Comparison of ENCODE assay signal across 15 cellular contexts in the genomic region with DNA sequence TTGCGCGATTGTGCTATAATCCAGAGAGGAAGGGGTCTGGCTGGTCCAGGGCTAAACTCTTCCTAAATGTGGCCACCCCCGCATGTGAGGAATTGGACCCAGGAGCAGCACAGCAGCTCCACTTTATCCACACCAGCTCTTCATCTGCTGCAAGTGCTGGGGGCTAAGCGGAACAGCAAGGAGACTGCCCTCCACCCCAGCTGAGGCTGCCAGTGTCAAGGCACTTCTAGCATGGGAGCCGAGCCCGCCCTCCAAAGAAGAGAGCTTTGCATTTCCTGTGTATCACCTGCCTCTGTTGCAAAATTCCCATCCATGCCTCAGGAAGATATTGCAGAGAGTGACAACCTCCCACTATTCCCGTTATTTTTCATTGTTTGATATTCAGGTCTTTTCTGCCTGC.
DNase-seq lines count a peak whose midpoint lies in the region; ATAC-seq and TF ChIP-seq lines count a peak whose summit lies in the region.
"Had no signal": no experiment of that assay in that cellular context is flagged by ENCODE, and none has a peak within 500 bp of the region (broad histone marks: within the 10 kb centered on the region; RNA-seq: fewer than 3 reads in every experiment).

No MANE protein-coding gene starts in this region.

- H2BK15ac ChIP-seq in neuronal stem cell (ENCODE audit: low read length): no peak overlapping the region

- H3K14ac ChIP-seq in neuronal stem cell (ENCODE audit: low read length): no peak overlapping the region

- H2BK12ac ChIP-seq in neuronal stem cell (ENCODE audit: low read length): no peak overlapping the region

- H2AK5ac ChIP-seq in neuronal stem cell (ENCODE audit: low read depth, low read length): no peak overlapping the region

- no peak overlapping the region for H3K4ac ChIP-seq in neuronal stem cell (ENCODE audit: low read length)

- H2BK5ac ChIP-seq in neuronal stem cell (ENCODE audit: low read length): no peak overlapping the region

- no peaks in the 10 kb centered on the region for H3K9me3 Mint-ChIP-seq in GM23338
- no peaks in the 10 kb centered on the region for H3K9me3 Mint-ChIP-seq in WTC11
- H3K9me3 Mint-ChIP-seq: CD4-positive, alpha-beta memory T cell had no signal

- H3K4me1 Mint-ChIP-seq in GM23338 (peaks cover 10% of the 10 kb centered on the region), WTC11 (peaks cover 15% of the 10 kb centered on the region)

- H3K36me3 Mint-ChIP-seq in GM23338 (ENCODE audit: low read depth): no peaks in the 10 kb centered on the region
- H3K36me3 Mint-ChIP-seq in WTC11: no peaks in the 10 kb centered on the region
- H3K36me3 Mint-ChIP-seq: CD4-positive, alpha-beta memory T cell had no signal

- no peak overlapping the region for H4K8ac ChIP-seq in neuronal stem cell (ENCODE audit: low read depth, low read length)

- TF ChIP-seq CTCF in GM23338 (conservative IDR thresholded peaks at IDR 0.05; ENCODE audit: low read depth in 2 of 2): no peak
- no peak for TF ChIP-seq CTCF in WTC11 (IDR thresholded peaks at IDR 0.05)
- no peak for TF ChIP-seq CTCF in vagina (IDR thresholded peaks at IDR 0.05)

- no peaks in the 10 kb centered on the region for H3K79me1 ChIP-seq in neuronal stem cell (ENCODE audit: low read depth, low read length)

- CTCF ChIA-PET in WTC11 (lab: Charles Lee): interaction anchor here (0.6 to 3.0 kb wide), 7 partner anchors 10 to 150 kb away, joined by 3 to 15 read pairs (median 4); no protein-coding TSS in a partner anchor

- H4K20me1 ChIP-seq in GM23338 (replicated peaks; ENCODE audit: insufficient read depth): no peaks in the 10 kb centered on the region

- H3K27me3 ChIP-seq in GM23338 (ENCODE audit: insufficient read depth) (peaks cover 17% of the 10 kb centered on the region), H7 (ENCODE audit: control insufficient read depth, insufficient read depth, low read length) (peaks cover 9% of the 10 kb centered on the region), vagina (peaks cover 7% of the 10 kb centered on the region), neuronal stem cell (ENCODE audit: control insufficient read depth in 3 of 3, insufficient read depth in 3 of 3, low read depth in 1 of 3, low read length in 3 of 3) (no peaks in the 10 kb centered on the region)

- no peak for TF ChIP-seq POLR2A in vagina (IDR thresholded peaks at IDR 0.05)

- H2AFZ ChIP-seq in GM23338: no peak overlapping the region
- H2AFZ ChIP-seq in neuronal stem cell (ENCODE audit: low read length): no peak overlapping the region
- H2AFZ ChIP-seq: GM23248 had no signal

- H3K23ac ChIP-seq in neuronal stem cell (ENCODE audit: low read depth, low read length, poor library complexity): no peak overlapping the region

- no peaks in the 10 kb centered on the region for H3K9me2 ChIP-seq in GM23338 (ENCODE audit: insufficient read depth)

- H3K4me3 ChIP-seq in GM23338 (no peak overlapping the region), H7 (ENCODE audit: insufficient read depth, low read depth, low read length) (no peak overlapping the region), vagina (no peak overlapping the region), neuronal stem cell (ENCODE audit: low read length in 2 of 2) (no peak overlapping the region)
- H3K4me3 ChIP-seq: GM23248, HAP-1 had no signal

- H3K27ac Mint-ChIP-seq in GM23338 (no peak overlapping the region), WTC11 (no peak overlapping the region)
- H3K27ac Mint-ChIP-seq: CD4-positive, alpha-beta memory T cell had no signal

- no peak overlapping the region for H3K9ac ChIP-seq in neuronal stem cell (ENCODE audit: low read depth, low read length, poor library complexity)
- H3K9ac ChIP-seq: GM23248 had no signal

- no peaks in the 10 kb centered on the region for H3K9me3 ChIP-seq in vagina
- no peaks in the 10 kb centered on the region for H3K9me3 ChIP-seq in neuronal stem cell (replicated peaks in 1 of 2; ENCODE audit: control insufficient read depth in 2 of 2, insufficient read depth in 1 of 2, low read depth in 1 of 2, low read length in 2 of 2)
- H3K9me3 ChIP-seq: HAP-1 had no signal

- no peaks in the 10 kb centered on the region for H3K36me3 ChIP-seq in GM23338 (ENCODE audit: insufficient read depth)
- no peaks in the 10 kb centered on the region for H3K36me3 ChIP-seq in H7 (replicated peaks; ENCODE audit: control insufficient read depth, insufficient read depth, low read length)
- no peaks in the 10 kb centered on the region for H3K36me3 ChIP-seq in vagina
- no peaks in the 10 kb centered on the region for H3K36me3 ChIP-seq in neuronal stem cell (replicated peaks in 1 of 2; ENCODE audit: control insufficient read depth in 2 of 2, insufficient read depth in 2 of 2, low read length in 2 of 2)
- H3K36me3 ChIP-seq: HAP-1 had no signal

- H3K4me3 Mint-ChIP-seq in GM23338: no peak overlapping the region
- H3K4me3 Mint-ChIP-seq in WTC11: peak overlapping the region; percentile 79; the same call in 1 of the 2 replicates
- H3K4me3 Mint-ChIP-seq: CD4-positive, alpha-beta memory T cell had no signal

- H3K27ac ChIP-seq in GM23338 (ENCODE audit: low read depth) (no peak overlapping the region), vagina (no peak overlapping the region), neuronal stem cell (replicated peaks; ENCODE audit: low read length) (no peak overlapping the region)
- H3K27ac ChIP-seq: GM23248 had no signal

- peaks cover 18% of the 10 kb centered on the region for H3K27me3 Mint-ChIP-seq in GM23338 (ENCODE audit: insufficient read depth, low read depth, poor library complexity)
- peaks cover 17% of the 10 kb centered on the region for H3K27me3 Mint-ChIP-seq in WTC11 (ENCODE audit: low read depth)

- H3K79me2 ChIP-seq in GM23338 (replicated peaks; ENCODE audit: insufficient read depth): no peaks in the 10 kb centered on the region

- no peaks in the 10 kb centered on the region for H3F3A ChIP-seq in GM23338 (replicated peaks; ENCODE audit: low read depth)

- H3K4me2 ChIP-seq in GM23338 (peak overlapping the region; percentile 81; the same call in 1 of the 2 replicates), neuronal stem cell (ENCODE audit: insufficient read depth, low read length, poor library complexity, severe bottlenecking) (no peak overlapping the region)

- POLR2A ChIA-PET in WTC11 (lab: Charles Lee): interaction anchor here (0.5 kb wide), 1 partner anchor 1060 kb away, joined by 6 read pairs; no protein-coding TSS in a partner anchor

- intact Hi-C loops in vagina (cut with DNase I): no loop called here

- no peak overlapping the region for H2BK120ac ChIP-seq in neuronal stem cell (ENCODE audit: low read depth, low read length)

- WGBS in neuronal stem cell (ENCODE audit: extremely low coverage in 2 of 2, insufficient read length in 2 of 2, insufficient replicate concordance in 1 of 2), 2 donors: no CpG with 5 or more reads among the region's 7 CpGs

- peaks cover 15% of the 10 kb centered on the region; the same call in 1 of the 2 replicates for H3K4me1 ChIP-seq in GM23338 (ENCODE audit: insufficient read depth)
- peaks cover 8% of the 10 kb centered on the region for H3K4me1 ChIP-seq in vagina
- H3K4me1 ChIP-seq in neuronal stem cell (ENCODE audit: control insufficient read depth in 2 of 2, insufficient read depth in 1 of 2, low read depth in 1 of 2, low read length in 2 of 2): no peaks in the 10 kb centered on the region
- H3K4me1 ChIP-seq: HAP-1 had no signal

- no peak for DNase-seq in GM23338 (ENCODE audit: low spot score)
- DNase-seq in H7: peak; percentile 26
- DNase-seq in WTC11 (ENCODE audit: low spot score): no peak
- peak; percentile 56 to 67 for DNase-seq in vagina (ENCODE audit: extremely low spot score in 2 of 2)
- no peak for DNase-seq in neuronal stem cell (ENCODE audit: low spot score)
- DNase-seq in stimulated activated CD4-positive, alpha-beta T cell treated with anti-CD3 and anti-CD28 coated beads, Interleukin-15, amount 100 ng/mL, for 24 hours: no peak
- DNase-seq: C1 segment of cervical spinal cord; Calu3; CD4-positive, alpha-beta memory T cell; COR-L47; DMS53; DMS79 treated with DMSO at 0.1 percent for 48 hours; GF-D8 had no signal

- ATAC-seq in GM23338: no peak
- no peak for ATAC-seq in WTC11

- no peak overlapping the region for H3K18ac ChIP-seq in neuronal stem cell (ENCODE audit: low read length)

- no peak overlapping the region for H4K91ac ChIP-seq in neuronal stem cell (ENCODE audit: low read depth, low read length, poor library complexity)

TF ChIP-seq in GM23338, 12 proteins besides CTCF, POLR2A, EP300 and RAD21 (continues in another document):
- TF ChIP-seq NANOG (IDR thresholded peaks at IDR 0.05; ENCODE audit: borderline replicate concordance) (no peak), EZH2phosphoT487 (IDR thresholded peaks at IDR 0.05; ENCODE audit: unreplicated experiment) (no peak), EZH2 (IDR thresholded peaks at IDR 0.05; ENCODE audit: low read depth, unreplicated experiment) (no peak), ZNF331 (CRISPR knock-in tag; IDR thresholded peaks at IDR 0.05; ENCODE audit: low read depth) (no peak)
- TF ChIP-seq, protein P1, sequence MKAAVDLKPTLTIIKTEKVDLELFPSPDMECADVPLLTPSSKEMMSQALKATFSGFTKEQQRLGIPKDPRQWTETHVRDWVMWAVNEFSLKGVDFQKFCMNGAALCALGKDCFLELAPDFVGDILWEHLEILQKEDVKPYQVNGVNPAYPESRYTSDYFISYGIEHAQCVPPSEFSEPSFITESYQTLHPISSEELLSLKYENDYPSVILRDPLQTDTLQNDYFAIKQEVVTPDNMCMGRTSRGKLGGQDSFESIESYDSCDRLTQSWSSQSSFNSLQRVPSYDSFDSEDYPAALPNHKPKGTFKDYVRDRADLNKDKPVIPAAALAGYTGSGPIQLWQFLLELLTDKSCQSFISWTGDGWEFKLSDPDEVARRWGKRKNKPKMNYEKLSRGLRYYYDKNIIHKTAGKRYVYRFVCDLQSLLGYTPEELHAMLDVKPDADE (IDR thresholded peaks at IDR 0.05): no peak

TF ChIP-seq in WTC11, 78 proteins besides CTCF, POLR2A, EP300 and RAD21 (continues in another document):
- TF ChIP-seq CREB1 (CRISPR knock-in tag; IDR thresholded peaks at IDR 0.05): no peak
- TF ChIP-seq HMGXB4 (CRISPR knock-in tag; IDR thresholded peaks at IDR 0.05): no peak

Comparison
In these comparisons a context has a peak if more than half of its experiments do, and no peak if none do; other contexts are left out.
1. DNase-seq: peak in H7 (single experiment) and vagina (2 of 2); none in GM23338 (single experiment), WTC11 (single experiment), neuronal stem cell (single experiment) and stimulated activated CD4-positive, alpha-beta T cell treated with anti-CD3 and anti-CD28 coated beads, Interleukin-15, amount 100 ng/mL, for 24 hours (single experiment).